In the genomic region with DNA sequence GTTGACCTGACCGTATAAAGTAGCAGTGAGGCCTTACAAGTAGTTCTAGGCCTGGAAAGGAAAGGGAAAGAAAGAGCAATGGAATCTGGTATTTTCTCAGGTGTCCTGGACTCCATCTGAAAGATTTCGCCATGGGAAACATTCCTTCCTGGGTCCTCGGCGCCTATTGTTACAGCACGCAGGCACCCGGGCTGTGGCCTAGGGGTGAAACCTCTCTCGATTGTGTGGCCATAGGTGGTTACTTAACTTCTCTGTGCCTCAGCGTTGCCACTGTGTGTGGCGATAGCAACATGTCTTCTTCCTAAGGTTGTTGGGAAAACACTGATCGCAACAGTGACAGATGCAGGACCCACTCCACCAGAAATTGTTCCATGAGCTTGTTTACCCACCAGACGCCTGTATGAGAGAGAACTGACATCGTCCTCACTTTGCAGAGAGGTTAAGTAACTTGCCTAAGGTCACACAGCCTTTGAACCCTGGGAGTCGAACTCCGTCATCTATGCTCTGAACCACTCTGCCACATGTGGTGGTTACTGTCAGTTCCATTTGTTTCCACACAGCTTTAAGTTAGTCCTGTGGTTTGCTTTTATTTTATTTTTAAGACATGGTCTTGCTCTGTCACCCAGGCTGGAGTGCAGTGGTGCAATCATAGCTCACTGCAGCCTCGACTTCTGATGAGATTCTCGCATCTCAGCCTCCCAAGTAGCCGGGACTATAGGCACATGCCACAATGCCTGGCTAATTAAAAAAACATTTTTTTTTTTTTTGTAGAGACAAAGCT, we compare ENCODE assay signal across 20 cellular contexts.
DNase-seq lines count a peak whose midpoint lies in the region; ATAC-seq, FAIRE-seq and TF ChIP-seq lines count a peak whose summit lies in the region.
"Had no signal": no experiment of that assay in that cellular context is flagged by ENCODE, and none has a peak within 500 bp of the region (broad histone marks: within the 10 kb centered on the region; RNA-seq: fewer than 3 reads in every experiment).

No MANE protein-coding gene starts in this region.

- no peaks in the 10 kb centered on the region for H3K36me3 ChIP-seq in K562 (ENCODE audit: control insufficient read depth, insufficient read depth, low read length)
- H3K36me3 ChIP-seq: left ventricle myocardium inferior had no signal

- no peak for TF ChIP-seq POLR2A in K562 (conservative IDR thresholded peaks at IDR 0.05)

- FAIRE-seq in K562 (lab: Jason Lieb, UNC) = no peak
- FAIRE-seq in D721Med (lab: Jason Lieb, UNC) = no peak
- FAIRE-seq: colon had no signal

- peak overlapping the region; percentile 25 to 70 for H3K4me3 Mint-ChIP-seq in stimulated activated naive B cell treated with anti-CD40 and anti-IgM and Interleukin-4, amounts not matched to agents 10 μg/mL and 1 μg/mL and 100 μg/mL, for 72 hours
- H3K4me3 Mint-ChIP-seq: activated CD4-positive, alpha-beta T cell treated with anti-CD3 and anti-CD28 coated beads for 36 hours; activated naive CD8-positive, alpha-beta T cell treated with anti-CD3 and anti-CD28 coated beads, Interleukin-2, amount 10 ng/mL, durations not matched to agents 7 days and 5 days; brain had no signal

- no peak for TF ChIP-seq CTCF in K562 (IDR thresholded peaks at IDR 0.05 in 2 of 3, conservative IDR thresholded peaks at IDR 0.05 in 1 of 3; ENCODE audit: insufficient read depth in 2 of 3, low read depth in 1 of 3, low read length in 3 of 3)
- no peak for TF ChIP-seq CTCF in D721Med (IDR thresholded peaks at IDR 0.05; ENCODE audit: insufficient read depth, missing control alignments)

- no peak overlapping the region for H3K9ac ChIP-seq in K562 (ENCODE audit: insufficient read depth in 1 of 2, low read depth in 2 of 2, low read length in 2 of 2)

- H3K27ac ChIP-seq in K562 (ENCODE audit: extremely low read depth, low read depth, low read length) = no peak overlapping the region

- H3K4me3 ChIP-seq in K562 = no peak overlapping the region
- H3K4me3 ChIP-seq: left ventricle myocardium inferior, mucosa of descending colon, smooth muscle cell had no signal

- CTCF ChIA-PET in K562 (lab: Yijun Ruan, JAX; ENCODE audit: low intra/inter-chr PET ratio) = no interaction called here

- H4K20me1 ChIP-seq in K562 (replicated peaks; ENCODE audit: control insufficient read depth, insufficient read depth, low read length) = no peaks in the 10 kb centered on the region

- no peak overlapping the region for H3K4me2 ChIP-seq in K562 (ENCODE audit: insufficient read depth, low read length)
- H3K4me2 ChIP-seq: smooth muscle cell had no signal

- no peak for TF ChIP-seq EP300 in K562 (IDR thresholded peaks at IDR 0.05; ENCODE audit: low read length)

- WGBS in K562 (ENCODE audit: insufficient coverage, low coverage, missing lambda C conversion rate) = 83% methylated on average over 10 of the region's 17 CpGs

- H3K4me1 Mint-ChIP-seq in stimulated activated naive B cell treated with anti-CD40 and anti-IgM and Interleukin-4, amounts not matched to agents 10 μg/mL and 1 μg/mL and 100 μg/mL, for 72 hours = peaks cover 58 to 89% of the 10 kb centered on the region in 2 donors

- H3K4me1 ChIP-seq in K562 (replicated peaks in 1 of 2; ENCODE audit: control insufficient read depth in 2 of 2, insufficient read depth in 2 of 2, low read length in 2 of 2) = peaks cover 3 to 50% of the 10 kb centered on the region in 2 experiments; a peak in 4 of 5 replicates

- in situ Hi-C loops in K562 (cut with MboI) = loop anchor here (10.0 kb wide), 1 partner anchor 510 kb away; no protein-coding TSS in a partner anchor

- BruUV-seq in K562 (replicated peaks; lab: Mats Ljungman, UMichigan) = no TSS peak

- H3K9me1 ChIP-seq in K562 (ENCODE audit: control insufficient read depth, insufficient read depth, low read length) = no peaks in the 10 kb centered on the region

- H3K27me3 ChIP-seq in K562 (ENCODE audit: control insufficient read depth in 2 of 2, insufficient read depth in 2 of 2, low read length in 2 of 2) = no peaks in the 10 kb centered on the region

- DNase-seq in Right ventricle myocardium inferior (ENCODE audit: missing footprints) (peak; percentile 22), left cardiac atrium (no peak), NOMO-1 treated with DMSO at 0.1 percent for 48 hours (lab: John Stamatoyannopoulos, UW; ENCODE audit: unreplicated experiment) (peak; percentile 38), K562 (ENCODE audit: extremely low read depth in 1 of 4, low spot score in 3 of 4) (no peak), epidermal melanocyte (ENCODE audit: insufficient read length, low spot score) (no peak), D721Med (ENCODE audit: insufficient read length, low spot score) (no peak)
- DNase-seq in stimulated activated naive B cell treated with anti-CD40 and anti-IgM and Interleukin-4, amounts not matched to agents 10 μg/mL and 1 μg/mL and 100 μg/mL, for 72 hours = no peak
- DNase-seq in NK-92 treated with Interleukin-12 subunit alpha and Interleukin-12 subunit beta, amount 100 ng/mL, for 24 hours (lab: John Stamatoyannopoulos, UW) = no peak
- DNase-seq: activated naive CD8-positive, alpha-beta T cell treated with anti-CD3 and anti-CD28 coated beads, Interleukin-2, amount 10 ng/mL, durations not matched to agents 7 days and 5 days; MM.1S; mucosa of descending colon; NCI-H187; NCI-H345; stimulated activated CD4-positive, alpha-beta T cell treated with anti-CD3 and anti-CD28 coated beads, Interleukin-4, amount 100 ng/mL, for 1 hour had no signal

- peak overlapping the region; percentile 96 for H3K27ac Mint-ChIP-seq in stimulated activated naive B cell treated with anti-CD40 and anti-IgM and Interleukin-4, amounts not matched to agents 10 μg/mL and 1 μg/mL and 100 μg/mL, for 72 hours
- H3K27ac Mint-ChIP-seq: activated CD4-positive, alpha-beta T cell treated with anti-CD3 and anti-CD28 coated beads for 36 hours; activated naive CD8-positive, alpha-beta T cell treated with anti-CD3 and anti-CD28 coated beads, Interleukin-2, amount 10 ng/mL, durations not matched to agents 7 days and 5 days; activated T-helper 2 cell treated with anti-CD3 and anti-CD28 coated beads, Interferon-gamma antibody, Interleukin-2, Interleukin-4, amounts not matched to agents 10 μg/mL and 5 μg/mL and 100 μg/mL, durations not matched to agents 14 hours and 24 hours and 36 hours had no signal

- no peaks in the 10 kb centered on the region for H3K9me3 Mint-ChIP-seq in stimulated activated naive B cell treated with anti-CD40 and anti-IgM and Interleukin-4, amounts not matched to agents 10 μg/mL and 1 μg/mL and 100 μg/mL, for 72 hours
- H3K9me3 Mint-ChIP-seq: activated naive CD8-positive, alpha-beta T cell treated with anti-CD3 and anti-CD28 coated beads, Interleukin-2, amount 10 ng/mL, durations not matched to agents 7 days and 5 days; activated T-helper 2 cell treated with anti-CD3 and anti-CD28 coated beads, Interferon-gamma antibody, Interleukin-2, Interleukin-4, amounts not matched to agents 10 μg/mL and 5 μg/mL and 100 μg/mL, durations not matched to agents 14 hours and 24 hours and 36 hours; brain had no signal

- H2AFZ ChIP-seq in K562 (ENCODE audit: low read depth, low read length) = no peak overlapping the region

- POLR2A ChIA-PET in K562 (lab: Yijun Ruan, JAX) = interaction anchor here (0.6 kb wide), 1 partner anchor 140 kb away, joined by 3 read pairs; no protein-coding TSS in a partner anchor

- intact Hi-C loops in Right ventricle myocardium inferior (cut with DNase I) = loop anchor here (5.0 kb wide), 1 partner anchor 292 kb away; no protein-coding TSS in a partner anchor
- intact Hi-C loops in left cardiac atrium (cut with DNase I) = loop anchor here in 1 of 2 donors (5.0 kb wide), 1 partner anchor 292 kb away; no protein-coding TSS in a partner anchor
- intact Hi-C loops in K562 (cut with micrococcal nuclease) = loop anchor here (10.0 kb wide), 1 partner anchor 290 kb away; no protein-coding TSS in a partner anchor

- H3K79me2 ChIP-seq in K562 (ENCODE audit: control insufficient read depth, insufficient read depth, low read length) = no peaks in the 10 kb centered on the region

- H3K9me3 ChIP-seq in K562 (replicated peaks; ENCODE audit: control insufficient read depth, insufficient read depth, low read depth, low read length) = no peaks in the 10 kb centered on the region
- H3K9me3 ChIP-seq: left ventricle myocardium inferior, mucosa of descending colon had no signal

- no peaks in the 10 kb centered on the region for H3K36me3 Mint-ChIP-seq in stimulated activated naive B cell treated with anti-CD40 and anti-IgM and Interleukin-4, amounts not matched to agents 10 μg/mL and 1 μg/mL and 100 μg/mL, for 72 hours
- H3K36me3 Mint-ChIP-seq: activated naive CD8-positive, alpha-beta T cell treated with anti-CD3 and anti-CD28 coated beads, Interleukin-2, amount 10 ng/mL, durations not matched to agents 7 days and 5 days; brain had no signal

- ATAC-seq in Right ventricle myocardium inferior = no peak
- ATAC-seq in left cardiac atrium = no peak
- no peak for ATAC-seq in K562
- no peak for ATAC-seq in stimulated activated naive B cell treated with anti-CD40 and anti-IgM and Interleukin-4, amounts not matched to agents 10 μg/mL and 1 μg/mL and 100 μg/mL, for 72 hours (replicated peaks)

- H3K27me3 Mint-ChIP-seq in stimulated activated naive B cell treated with anti-CD40 and anti-IgM and Interleukin-4, amounts not matched to agents 10 μg/mL and 1 μg/mL and 100 μg/mL, for 72 hours = no peaks in the 10 kb centered on the region
- H3K27me3 Mint-ChIP-seq: activated CD4-positive, alpha-beta T cell treated with anti-CD3 and anti-CD28 coated beads for 36 hours; activated naive CD8-positive, alpha-beta T cell treated with anti-CD3 and anti-CD28 coated beads, Interleukin-2, amount 10 ng/mL, durations not matched to agents 7 days and 5 days; brain had no signal

- TF ChIP-seq RAD21 in K562 (CRISPR knock-in tag; conservative IDR thresholded peaks at IDR 0.05 in 1 of 2, IDR thresholded peaks at IDR 0.05 in 1 of 2) = no peak

TF ChIP-seq in K562, 482 proteins besides CTCF, POLR2A, EP300 and RAD21:
- TF ChIP-seq BCOR (IDR thresholded peaks at IDR 0.05) = 0 out of 2 replicates have a peak, but pooled peaks have one; percentile 44
- TF ChIP-seq MAFG (tag; conservative IDR thresholded peaks at IDR 0.05) = no peak
- TF ChIP-seq RBM25 (IDR thresholded peaks at IDR 0.05; ENCODE audit: low read depth, low read length, severe bottlenecking) = peak; percentile 47

Comparison
In these comparisons a context has a peak if more than half of its experiments do, and no peak if none do; other contexts are left out.
1. DNase-seq: peak in Right ventricle myocardium inferior (single experiment) and NOMO-1 treated with DMSO at 0.1 percent for 48 hours (single experiment); none in left cardiac atrium (single experiment), K562 (0 of 4), stimulated activated naive B cell treated with anti-CD40 and anti-IgM and Interleukin-4, amounts not matched to agents 10 μg/mL and 1 μg/mL and 100 μg/mL, for 72 hours (single experiment), epidermal melanocyte (single experiment), NK-92 treated with Interleukin-12 subunit alpha and Interleukin-12 subunit beta, amount 100 ng/mL, for 24 hours (single experiment) and D721Med (single experiment).